15 cellular contexts compared by ENCODE assay signal in the genomic region with DNA sequence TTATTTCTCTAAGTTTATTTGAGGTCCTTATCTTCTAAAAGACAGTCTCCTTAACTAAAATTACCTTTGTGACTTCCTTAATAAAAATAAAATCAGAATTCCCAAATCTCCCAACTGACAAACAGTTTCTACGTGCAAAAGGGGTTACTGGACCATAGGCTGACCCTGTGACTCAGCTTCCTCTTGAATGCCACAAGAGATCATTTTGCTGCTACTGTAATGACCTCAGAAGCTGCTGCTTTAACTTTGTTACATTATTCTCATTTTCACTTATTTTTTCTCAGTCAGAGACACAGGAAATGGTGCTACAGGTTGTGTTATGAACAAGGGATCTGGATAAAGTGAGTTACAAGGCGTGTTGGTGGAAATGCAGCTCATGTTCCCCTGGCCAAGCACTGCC.
DNase-seq lines count a peak whose midpoint lies in the region; ATAC-seq, FAIRE-seq and TF ChIP-seq lines count a peak whose summit lies in the region.
"Had no signal": no experiment of that assay in that cellular context is flagged by ENCODE, and none has a peak within 500 bp of the region (broad histone marks: within the 10 kb centered on the region; RNA-seq: fewer than 3 reads in every experiment).

No MANE protein-coding gene starts in this region.

- DNase-seq in ACHN (peak; percentile 74), RCC 7860 (ENCODE audit: low spot score) (peak; percentile 62), mucosa of gallbladder (ENCODE audit: low spot score) (no peak), HCEC 1CT (no peak), foreskin keratinocyte (no peak)
- DNase-seq in activated CD4-positive, CD25-positive, alpha-beta regulatory T cell treated with anti-CD3 and anti-CD28 coated beads, Interleukin-2, amount 50 U/mL, for 72 hours, result no peak
- DNase-seq: activated CD8-positive, alpha-beta T cell treated with anti-CD3 and anti-CD28 coated beads, Interleukin-2, amount 10 ng/mL, durations not matched to agents 7 days and 5 days; hippocampal formation; IMR-90; NCI-H345; stimulated activated naive B cell treated with anti-CD40 and anti-IgM and Interleukin-4, amounts not matched to agents 10 μg/mL and 1 μg/mL and 100 μg/mL, for 72 hours; SW 1271 had no signal

- in situ Hi-C loops in ACHN (cut with HindIII; ENCODE audit: low pct_ligation_motif_present, low pct_unique_long_range_greater_than_20kb, low sequenced_read_pairs), result no loop called here

- no peaks in the 10 kb centered on the region for H3K4me1 ChIP-seq in foreskin keratinocyte

- no peaks in the 10 kb centered on the region for H3K27me3 ChIP-seq in foreskin keratinocyte

- no peak for TF ChIP-seq CTCF in foreskin keratinocyte (conservative IDR thresholded peaks at IDR 0.05)

- FAIRE-seq in RCC 7860 (lab: Jason Lieb, UNC), result peak; percentile 89

- H3K27ac ChIP-seq in foreskin keratinocyte, result no peak overlapping the region

- peak; percentile 70 for ATAC-seq in GM19397 (IDR thresholded peaks at IDR 0.05; ENCODE audit: unreplicated experiment)
- peak; percentile 94 for ATAC-seq in HG02981 (IDR thresholded peaks at IDR 0.05; ENCODE audit: unreplicated experiment)
- no peak for ATAC-seq in foreskin keratinocyte
- ATAC-seq: activated CD8-positive, alpha-beta T cell treated with anti-CD3 and anti-CD28 coated beads, Interleukin-2, amount 10 ng/mL, durations not matched to agents 7 days and 5 days; natural killer cell treated with Interleukin-12 subunit alpha and Interleukin-12 subunit beta and Interleukin-15 and Interleukin-18, amount 100 ng/mL, for 72 hours; stimulated activated naive B cell treated with anti-CD40 and anti-IgM and Interleukin-4, amounts not matched to agents 10 μg/mL and 1 μg/mL and 100 μg/mL, for 72 hours had no signal

Comparison
In these comparisons a context has a peak if more than half of its experiments do, and no peak if none do; other contexts are left out.
1. DNase-seq: peak in ACHN (single experiment) and RCC 7860 (single experiment); none in mucosa of gallbladder (single experiment), HCEC 1CT (single experiment), activated CD4-positive, CD25-positive, alpha-beta regulatory T cell treated with anti-CD3 and anti-CD28 coated beads, Interleukin-2, amount 50 U/mL, for 72 hours (single experiment) and foreskin keratinocyte (0 of 2).